8 cellular contexts compared by ENCODE assay signal in the genomic region with DNA sequence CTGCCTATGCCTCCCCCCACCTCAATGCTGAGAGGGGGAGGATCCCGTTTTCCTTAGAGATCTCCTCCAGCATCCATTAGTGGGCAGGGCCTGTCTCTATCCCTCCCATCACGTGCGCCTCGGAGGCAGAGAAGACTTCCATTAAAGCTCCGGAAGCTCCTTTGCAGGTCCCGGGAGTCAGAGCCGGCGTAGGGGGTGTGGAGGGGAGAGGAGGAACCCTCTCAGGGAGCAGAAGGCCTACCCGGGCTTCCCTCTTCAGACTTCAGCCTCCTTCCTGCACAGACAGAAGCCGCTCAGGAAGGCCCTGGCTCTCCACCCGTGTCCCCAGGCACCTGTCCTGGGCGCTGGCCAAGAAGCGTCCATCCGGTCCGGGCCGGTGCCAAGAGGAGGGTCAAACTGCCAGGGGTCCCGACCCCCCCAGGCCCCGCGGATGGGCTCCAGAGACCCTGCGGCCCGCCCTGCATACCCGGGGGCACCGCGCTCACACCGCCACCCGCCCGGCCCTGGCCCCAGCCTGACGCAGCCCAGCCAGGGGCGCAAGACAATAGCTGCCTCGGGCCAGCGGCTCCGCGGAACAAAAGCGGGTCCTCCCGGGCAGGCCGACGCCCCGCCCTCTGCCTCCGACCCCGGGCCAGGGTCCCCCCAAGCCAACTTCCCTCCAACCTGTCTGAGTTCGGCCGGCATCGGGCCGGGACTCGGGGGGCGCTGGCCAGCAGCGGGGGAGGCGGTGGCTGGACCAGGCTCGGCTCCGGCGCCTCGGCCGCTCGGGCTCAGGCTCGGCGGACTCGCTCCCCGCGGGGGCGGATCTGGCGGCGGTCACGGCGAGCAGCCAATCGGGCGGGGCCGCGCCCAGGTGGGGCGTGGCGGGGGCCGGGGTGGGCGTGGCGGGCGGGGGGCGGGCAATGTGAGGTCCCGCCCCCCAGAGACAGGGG. TPM values are rescaled to one million over a fixed set of nuclear protein-coding genes. Genes with fewer than 3 reads are reported as not detected.
DNase-seq lines count a peak whose midpoint lies in the region; ATAC-seq and TF ChIP-seq lines count a peak whose summit lies in the region.

No MANE protein-coding gene starts in this region.

- no peaks in the 10 kb centered on the region for H3K36me3 ChIP-seq in upper lobe of right lung

- H3K27ac ChIP-seq in upper lobe of right lung: peak overlapping the region; percentile 59

- DNase-seq in GM13976 (ENCODE audit: low spot score) (peak; percentile 98), LoVo (ENCODE audit: low spot score) (peak; percentile 69), T follicular helper cell (ENCODE audit: low read depth) (peak; percentile 34), amniotic stem cell (lab: John Stamatoyannopoulos, UW) (peak; percentile 35), left cardiac atrium (peak; percentile 85), posterior vena cava (ENCODE audit: low spot score) (peak; percentile 93), upper lobe of right lung (peak; percentile 91), middle frontal gyrus (ENCODE audit: extremely low spot score, low spot score) (no peak)

- in situ Hi-C loops in GM13976 (cut with MboI; ENCODE audit: low sequenced_read_pairs, unreplicated experiment): no loop called here

- H3K4me1 ChIP-seq in upper lobe of right lung: peaks cover 10% of the 10 kb centered on the region

- ATAC-seq in left cardiac atrium: peak; percentile 90
- ATAC-seq in upper lobe of right lung: peak; percentile 94

- TF ChIP-seq CTCF in GM13976 (IDR thresholded peaks at IDR 0.05; ENCODE audit: borderline replicate concordance, control extremely low read depth, extremely low read depth, insufficient read depth, missing control alignments) (no peak), upper lobe of right lung (IDR thresholded peaks at IDR 0.05) (no peak)

- no peaks in the 10 kb centered on the region for H3K27me3 ChIP-seq in upper lobe of right lung

- peak overlapping the region; percentile 74 for H3K4me3 ChIP-seq in upper lobe of right lung

- no peaks in the 10 kb centered on the region for H3K9me3 ChIP-seq in upper lobe of right lung

- intact Hi-C loops in left cardiac atrium (cut with DNase I) (no loop called here), posterior vena cava (cut with DNase I) (no loop called here), upper lobe of right lung (cut with DNase I) (no loop called here)

RNA-seq across cellular contexts. Expression of a gene that starts 29.9 kb away (rescaled TPM):
- total RNA-seq in left cardiac atrium: 10 to 100 TPM; 12.5 to 13.4 TPM
- total RNA-seq in posterior vena cava: 10 to 100 TPM; 20.1 to 21.3 TPM
- 25.4 TPM for total RNA-seq in upper lobe of right lung

RNA-seq across cellular contexts. Expression of a gene that starts 34.2 kb away (rescaled TPM):
- total RNA-seq in left cardiac atrium: 10 to 100 TPM; 55.0 to 80.0 TPM
- 10 to 100 TPM; 28.4 to 31.1 TPM for total RNA-seq in posterior vena cava
- total RNA-seq in upper lobe of right lung: 37.8 TPM

RNA-seq across cellular contexts. Expression of a gene that starts 45.1 kb away (rescaled TPM):
- total RNA-seq in left cardiac atrium (10 to 100 TPM; 22.7 to 29.6 TPM), posterior vena cava (10 to 100 TPM; 13.9 to 19.2 TPM), upper lobe of right lung (40.7 TPM)

RNA-seq across cellular contexts. Expression of a gene that starts 45.1 kb away (rescaled TPM):
- 100 to 1,000 TPM; 101 to 103 TPM for total RNA-seq in left cardiac atrium
- total RNA-seq in posterior vena cava: 10 to 100 TPM; 81.7 to 95.4 TPM
- total RNA-seq in upper lobe of right lung: 175 TPM
